Comparison of ENCODE assay signal across 23 cellular contexts in the genomic region with DNA sequence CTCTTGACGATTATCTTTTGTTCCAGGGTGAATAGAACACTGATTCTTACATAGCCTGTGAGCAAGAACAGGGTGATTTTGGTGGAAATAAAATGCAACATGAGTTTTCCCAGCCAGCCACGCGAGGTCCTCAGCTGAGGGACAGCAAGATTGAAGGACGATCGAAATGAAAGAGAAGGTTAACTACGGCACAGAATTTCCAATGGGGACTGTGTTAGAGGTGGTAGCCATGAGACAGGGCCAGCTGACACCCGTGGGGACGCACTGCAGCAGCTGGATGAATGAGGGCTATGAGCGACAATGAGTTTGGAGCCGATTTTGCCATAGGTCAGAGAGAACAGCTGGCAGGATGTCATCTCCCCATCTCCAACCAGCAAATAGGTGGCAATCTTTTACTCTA.
DNase-seq lines count a peak whose midpoint lies in the region; ATAC-seq and TF ChIP-seq lines count a peak whose summit lies in the region.
"Had no signal": no experiment of that assay in that cellular context is flagged by ENCODE, and none has a peak within 500 bp of the region (broad histone marks: within the 10 kb centered on the region; RNA-seq: fewer than 3 reads in every experiment).

No MANE protein-coding gene starts in this region.

- H3K27me3 ChIP-seq in osteoblast (ENCODE audit: insufficient read depth, low read length): peaks cover 20% of the 10 kb centered on the region
- H3K27me3 ChIP-seq: Peyer's patch, transverse colon had no signal

- TF ChIP-seq CTCF in cardiac fibroblast (IDR thresholded peaks at IDR 0.05; ENCODE audit: low read depth, low read length) (no peak), osteoblast (IDR thresholded peaks at IDR 0.05; ENCODE audit: extremely low read depth, low read depth, low read length) (peak; percentile 23)

- ATAC-seq in Right ventricle myocardium inferior (peak; percentile 20), left ventricle myocardium superior (no peak), HG03520 (IDR thresholded peaks at IDR 0.05; ENCODE audit: unreplicated experiment) (no peak), HG03442 (IDR thresholded peaks at IDR 0.05; ENCODE audit: unreplicated experiment) (no peak), HG03457 (IDR thresholded peaks at IDR 0.05; ENCODE audit: unreplicated experiment) (no peak)
- ATAC-seq: naive thymus-derived CD4-positive, alpha-beta T cell had no signal

- intact Hi-C loops in Right ventricle myocardium inferior (cut with DNase I) (no loop called here), left ventricle myocardium superior (cut with micrococcal nuclease) (no loop called here)

- peak overlapping the region; percentile 82 for H3K4me2 ChIP-seq in osteoblast (ENCODE audit: insufficient read depth, low read length)
- H3K4me2 ChIP-seq: KMS-11 had no signal

- H3K4me3 ChIP-seq in cardiac fibroblast (replicated peaks in 1 of 2; ENCODE audit: low read depth in 2 of 2, low read length in 2 of 2): peak overlapping the region in 1 of 2 donors; percentile 16
- H3K4me3 ChIP-seq in osteoblast (ENCODE audit: insufficient read depth, low read length): peak overlapping the region; percentile 62
- H3K4me3 ChIP-seq: Peyer's patch, SK-N-MC, transverse colon had no signal

- no peaks in the 10 kb centered on the region for H3K79me2 ChIP-seq in osteoblast (ENCODE audit: insufficient read depth, low read length)

- peak overlapping the region; percentile 85 for H2AFZ ChIP-seq in osteoblast (ENCODE audit: low read length)

- H3K9me3 ChIP-seq in osteoblast (ENCODE audit: low read depth, low read length): no peaks in the 10 kb centered on the region
- H3K9me3 ChIP-seq: Peyer's patch, transverse colon had no signal

- DNase-seq in Right ventricle myocardium inferior (ENCODE audit: missing footprints) (no peak), left ventricle myocardium superior (no peak), cardiac fibroblast (ENCODE audit: low read depth in 2 of 2) (peak; percentile 16 to 24), osteoblast (ENCODE audit: insufficient read length, low spot score, missing footprints) (peak; percentile 52), activated T-cell treated with anti-CD3 and anti-CD28 coated beads for 4 hours (no peak)
- DNase-seq: 8988T; activated naive CD8-positive, alpha-beta T cell treated with anti-CD3 and anti-CD28 coated beads for 36 hours; CD8-positive, alpha-beta memory T cell; HFFc6; mesenchymal stem cell; naive thymus-derived CD4-positive, alpha-beta T cell; NCI-H146; NCI-H524 treated with DMSO at 0.1 percent for 48 hours; occipital lobe; Peyer's patch; stimulated activated CD4-positive, alpha-beta T cell treated with anti-CD3 and anti-CD28 coated beads, Interleukin-15, amount 100 ng/mL, for 24 hours; T-helper 2 cell; transverse colon had no signal

- H3K27ac ChIP-seq in osteoblast (ENCODE audit: low read depth, low read length): no peak overlapping the region
- H3K27ac ChIP-seq: KMS-11, Peyer's patch, SK-N-MC, transverse colon had no signal

- H3K4me1 ChIP-seq in osteoblast (ENCODE audit: insufficient read depth, low read length): no peaks in the 10 kb centered on the region
- H3K4me1 ChIP-seq: Peyer's patch had no signal

- no peaks in the 10 kb centered on the region for H3K36me3 ChIP-seq in osteoblast (ENCODE audit: insufficient read depth, low read length)
- H3K36me3 ChIP-seq: Peyer's patch, transverse colon had no signal

- H4K20me1 ChIP-seq in osteoblast (ENCODE audit: insufficient read depth, low read length): no peaks in the 10 kb centered on the region

Comparison
In these comparisons a context has a peak if more than half of its experiments do, and no peak if none do; other contexts are left out.
1. DNase-seq: peak in cardiac fibroblast (2 of 2) and osteoblast (single experiment); none in Right ventricle myocardium inferior (single experiment), left ventricle myocardium superior (single experiment) and activated T-cell treated with anti-CD3 and anti-CD28 coated beads for 4 hours (single experiment).